Comparison of ENCODE assay signal across 8 cellular contexts in genomic region chr1:207404849-207405525, GRCh38. TPM values are rescaled to one million over a fixed set of nuclear protein-coding genes. Genes with fewer than 3 reads are reported as not detected.
A peak's percentile ranks its signal among the peaks of the same experiment; 100 is the strongest.
DNase-seq lines count a peak whose midpoint lies in the region; ATAC-seq and TF ChIP-seq lines count a peak whose summit lies in the region.

No MANE protein-coding gene starts in this region.

- intact Hi-C loops in left cardiac atrium (cut with DNase I): loop anchor here (2.0 to 10.0 kb wide), 3 partner anchors 220 to 320 kb away; no protein-coding TSS in a partner anchor
- intact Hi-C loops in gastrocnemius medialis (cut with DNase I; ENCODE audit: low total_unique reads): loop anchor here (1.0 to 2.0 kb wide), 4 partner anchors 84 to 320 kb away; partner anchors contain the start of gene CD55

- H3K27me3 Mint-ChIP-seq in activated naive CD8-positive, alpha-beta T cell treated with anti-CD3 and anti-CD28 coated beads, Interleukin-2, amount 50 U/mL, for 24 hours: no peaks in the 10 kb centered on the region

- H3K9me3 Mint-ChIP-seq in activated naive CD8-positive, alpha-beta T cell treated with anti-CD3 and anti-CD28 coated beads, Interleukin-2, amount 50 U/mL, for 24 hours: peaks cover 7% of the 10 kb centered on the region

- peak; percentile 37 for DNase-seq in NCI-H345 (lab: John Stamatoyannopoulos, UW)
- no peak for DNase-seq in activated naive CD8-positive, alpha-beta T cell treated with anti-CD3 and anti-CD28 coated beads, Interleukin-2, amount 50 U/mL, for 24 hours
- no peak for DNase-seq in left cardiac atrium
- DNase-seq in gastrocnemius medialis: no peak

- no peaks in the 10 kb centered on the region for H3F3A ChIP-seq in DOHH2 (ENCODE audit: control insufficient read depth, insufficient read depth)

- H3K4me1 ChIP-seq in DOHH2 (ENCODE audit: control insufficient read depth, low read length) (no peaks in the 10 kb centered on the region), gastrocnemius medialis (no peaks in the 10 kb centered on the region)

- no peaks in the 10 kb centered on the region for H3K9me2 ChIP-seq in DOHH2 (replicated peaks; ENCODE audit: control insufficient read depth, low read length)

- in situ Hi-C loops in gastrocnemius medialis (cut with MboI; ENCODE audit: low sequenced_read_pairs in 4 of 4): loop anchor here (5.0 to 25.0 kb wide), 6 partner anchors 143 to 330 kb away; partner anchors contain the start of gene C4BPB (in 3 of the 4)

- ATAC-seq in HG02852 (IDR thresholded peaks at IDR 0.05; ENCODE audit: unreplicated experiment) (peak; percentile 47), left cardiac atrium (peak; percentile 53 to 75), gastrocnemius medialis (peak; percentile 82 to 87), HG03565 (IDR thresholded peaks at IDR 0.05; ENCODE audit: unreplicated experiment) (no peak), HG03342 (IDR thresholded peaks at IDR 0.05; ENCODE audit: unreplicated experiment) (no peak)
- ATAC-seq in activated naive CD8-positive, alpha-beta T cell treated with anti-CD3 and anti-CD28 coated beads, Interleukin-2, amount 50 U/mL, for 24 hours: peak; percentile 74

- H3K27me3 ChIP-seq in DOHH2 (ENCODE audit: control insufficient read depth, low read length) (no peaks in the 10 kb centered on the region), gastrocnemius medialis (no peaks in the 10 kb centered on the region)

- no peak overlapping the region for H3K4me3 Mint-ChIP-seq in activated naive CD8-positive, alpha-beta T cell treated with anti-CD3 and anti-CD28 coated beads, Interleukin-2, amount 50 U/mL, for 24 hours

- H3K36me3 ChIP-seq in DOHH2 (ENCODE audit: control insufficient read depth, low read length) (no peaks in the 10 kb centered on the region), gastrocnemius medialis (no peaks in the 10 kb centered on the region)

- TF ChIP-seq POLR2A in gastrocnemius medialis (IDR thresholded peaks at IDR 0.05): no peak

- no peak overlapping the region for H3K27ac ChIP-seq in DOHH2 (ENCODE audit: low read depth, low read length)
- H3K27ac ChIP-seq in gastrocnemius medialis: no peak overlapping the region

- TF ChIP-seq CTCF in DOHH2 (IDR thresholded peaks at IDR 0.05; ENCODE audit: low read depth, low read length, poor library complexity, severe bottlenecking) (peak; percentile 73), gastrocnemius medialis (IDR thresholded peaks at IDR 0.05 in 4 of 5, conservative IDR thresholded peaks at IDR 0.05 in 1 of 5) (peak; percentile 54 to 78 (median 73))

- no peak overlapping the region for H3K4me3 ChIP-seq in DOHH2 (ENCODE audit: low read length)
- no peak overlapping the region for H3K4me3 ChIP-seq in gastrocnemius medialis

- no peaks in the 10 kb centered on the region for H3K79me2 ChIP-seq in DOHH2 (ENCODE audit: control insufficient read depth, low read length)

- H3K36me3 Mint-ChIP-seq in activated naive CD8-positive, alpha-beta T cell treated with anti-CD3 and anti-CD28 coated beads, Interleukin-2, amount 50 U/mL, for 24 hours (ENCODE audit: low read depth): peaks cover 5% of the 10 kb centered on the region

- no peaks in the 10 kb centered on the region for H3K9me3 ChIP-seq in DOHH2 (ENCODE audit: control insufficient read depth, insufficient read depth, low read length)
- H3K9me3 ChIP-seq in gastrocnemius medialis: no peaks in the 10 kb centered on the region

- H3K27ac Mint-ChIP-seq in activated naive CD8-positive, alpha-beta T cell treated with anti-CD3 and anti-CD28 coated beads, Interleukin-2, amount 50 U/mL, for 24 hours: no peak overlapping the region

- H3K4me1 Mint-ChIP-seq in activated naive CD8-positive, alpha-beta T cell treated with anti-CD3 and anti-CD28 coated beads, Interleukin-2, amount 50 U/mL, for 24 hours: peaks cover 32% of the 10 kb centered on the region

- H3K4me2 ChIP-seq in DOHH2 (ENCODE audit: low read length): no peak overlapping the region

- no peaks in the 10 kb centered on the region for H4K20me1 ChIP-seq in DOHH2 (ENCODE audit: control insufficient read depth, insufficient read depth, low read depth, low read length)

RNA-seq across cellular contexts. Expression of gene CR2, which starts 49.1 kb away (rescaled TPM):
- total RNA-seq in left cardiac atrium: not detected
- total RNA-seq in gastrocnemius medialis: under 1 TPM in 2 of 4 donors, not detected in 2; 0.07 to 0.15 TPM

Comparison
In these comparisons a context has a peak if more than half of its experiments do, and no peak if none do; other contexts are left out.
1. ATAC-seq: peak in HG02852 (single experiment), activated naive CD8-positive, alpha-beta T cell treated with anti-CD3 and anti-CD28 coated beads, Interleukin-2, amount 50 U/mL, for 24 hours (single experiment), left cardiac atrium (2 of 2) and gastrocnemius medialis (2 of 2); none in HG03565 (single experiment) and HG03342 (single experiment).